In genomic region chr5:10303201-10303600, GRCh38 we compare ENCODE assay signal across 17 cellular contexts. TPM values are rescaled to one million over a fixed set of nuclear protein-coding genes. Genes with fewer than 3 reads are reported as not detected.
DNase-seq lines count a peak whose midpoint lies in the region; ATAC-seq and TF ChIP-seq lines count a peak whose summit lies in the region.
"Had no signal": no experiment of that assay in that cellular context is flagged by ENCODE, and none has a peak within 500 bp of the region (broad histone marks: within the 10 kb centered on the region; RNA-seq: fewer than 3 reads in every experiment).

No MANE protein-coding gene starts in this region.

- H3K4me1 Mint-ChIP-seq in CD8-positive, alpha-beta memory T cell: peaks cover 6 to 10% (median 7%) of the 10 kb centered on the region in 3 donors
- H3K4me1 Mint-ChIP-seq in T-helper 17 cell: peaks cover 8% of the 10 kb centered on the region

- H2AFZ ChIP-seq in hepatocyte: peak overlapping the region; percentile 4
- H2AFZ ChIP-seq in parathyroid adenoma: no peak overlapping the region

- no peak overlapping the region for H3K4me3 Mint-ChIP-seq in CD8-positive, alpha-beta memory T cell
- no peak overlapping the region for H3K4me3 Mint-ChIP-seq in T-helper 17 cell

- CTCF ChIA-PET in CD8-positive, alpha-beta memory T cell (lab: Charles Lee): interaction anchor here (1.0 kb wide), 1 partner anchor 54 kb away, joined by 3 read pairs; no protein-coding TSS in a partner anchor

- H3K79me2 ChIP-seq in hepatocyte: peaks cover 52% of the 10 kb centered on the region
- H3K79me2 ChIP-seq in parathyroid adenoma: peaks cover 8% of the 10 kb centered on the region

- H3K27me3 Mint-ChIP-seq in CD8-positive, alpha-beta memory T cell: peaks cover 6 to 24% of the 10 kb centered on the region in 2 donors
- H3K27me3 Mint-ChIP-seq in T-helper 17 cell: peaks cover 19% of the 10 kb centered on the region

- H3K4me2 ChIP-seq in hepatocyte (peak overlapping the region; percentile 29), parathyroid adenoma (ENCODE audit: low read length) (no peak overlapping the region)

- POLR2A ChIA-PET in CD8-positive, alpha-beta memory T cell (lab: Charles Lee): no interaction called here

- no peaks in the 10 kb centered on the region for H3K36me3 ChIP-seq in CD8-positive, alpha-beta memory T cell (ENCODE audit: insufficient read depth, low read length)
- H3K36me3 ChIP-seq in hepatocyte (replicated peaks; ENCODE audit: insufficient read depth, low read depth) (no peaks in the 10 kb centered on the region), parathyroid adenoma (ENCODE audit: control insufficient read depth, insufficient read depth, low read length) (no peaks in the 10 kb centered on the region)

- no peak overlapping the region for H3K27ac Mint-ChIP-seq in CD8-positive, alpha-beta memory T cell
- H3K27ac Mint-ChIP-seq in T-helper 17 cell: peak overlapping the region; percentile 62
- H3K27ac Mint-ChIP-seq: CD4-positive, CD25-positive, alpha-beta regulatory T cell had no signal

- 76% methylated on average over 2 of the region's 2 CpGs for WGBS in hepatocyte (ENCODE audit: low lambda C conversion rate, missing lambda C conversion rate)

- H3K36me3 Mint-ChIP-seq in CD8-positive, alpha-beta memory T cell: no peaks in the 10 kb centered on the region
- no peaks in the 10 kb centered on the region for H3K36me3 Mint-ChIP-seq in T-helper 17 cell (ENCODE audit: low read depth)
- H3K36me3 Mint-ChIP-seq: CD4-positive, CD25-positive, alpha-beta regulatory T cell had no signal

- ATAC-seq in T-helper 17 cell: no peak
- no peak for ATAC-seq in HG02870 (IDR thresholded peaks at IDR 0.05; ENCODE audit: unreplicated experiment)
- no peak for ATAC-seq in HG02884 (IDR thresholded peaks at IDR 0.05; ENCODE audit: unreplicated experiment)

- H3K27me3 ChIP-seq in CD8-positive, alpha-beta memory T cell (ENCODE audit: insufficient read depth, low read length, poor library complexity, severe bottlenecking): no peaks in the 10 kb centered on the region
- H3K27me3 ChIP-seq in hepatocyte: no peaks in the 10 kb centered on the region
- H3K27me3 ChIP-seq in parathyroid adenoma (ENCODE audit: control insufficient read depth, insufficient read depth, low read length): no peaks in the 10 kb centered on the region

- H3K4me3 ChIP-seq in CD8-positive, alpha-beta memory T cell (ENCODE audit: low read length): no peak overlapping the region
- H3K4me3 ChIP-seq in hepatocyte (no peak overlapping the region), parathyroid adenoma (ENCODE audit: low read depth, low read length) (no peak overlapping the region)

- no peak for DNase-seq in CD8-positive, alpha-beta memory T cell
- DNase-seq in T-helper 17 cell (no peak), hepatocyte (ENCODE audit: low spot score) (no peak), NCI-H345 treated with DMSO at 0.1 percent for 48 hours (lab: John Stamatoyannopoulos, UW; ENCODE audit: unreplicated experiment) (no peak)
- DNase-seq in stimulated activated CD4-positive, alpha-beta T cell treated with anti-CD3 and anti-CD28 coated beads, Interleukin-4, amount 100 ng/mL, for 1 hour: no peak
- DNase-seq: ACHN; Calu3; CD4-positive, CD25-positive, alpha-beta regulatory T cell; DND-41; GDM1; HCEC 1CT; NCI-H2107; NCI-H345; SHP77 treated with DMSO at 0.1 percent for 48 hours had no signal

- no peaks in the 10 kb centered on the region for H4K20me1 ChIP-seq in hepatocyte (ENCODE audit: insufficient read depth, poor library complexity, severe bottlenecking)

- peak overlapping the region; percentile 57 for H3K27ac ChIP-seq in CD8-positive, alpha-beta memory T cell (ENCODE audit: low read depth, low read length)
- H3K27ac ChIP-seq in hepatocyte (peak overlapping the region; percentile 88), parathyroid adenoma (peak overlapping the region; percentile 70)

- TF ChIP-seq CTCF in hepatocyte (IDR thresholded peaks at IDR 0.05; ENCODE audit: poor library complexity) (no peak), parathyroid adenoma (IDR thresholded peaks at IDR 0.05) (no peak)

- no peaks in the 10 kb centered on the region for H3K4me1 ChIP-seq in CD8-positive, alpha-beta memory T cell (ENCODE audit: insufficient read depth, low read length)
- H3K4me1 ChIP-seq in hepatocyte (ENCODE audit: insufficient read depth): peaks cover 33% of the 10 kb centered on the region
- H3K4me1 ChIP-seq in parathyroid adenoma: peaks cover 35% of the 10 kb centered on the region

- no peaks in the 10 kb centered on the region for H3K9me2 ChIP-seq in hepatocyte (replicated peaks; ENCODE audit: insufficient read depth)

- no peaks in the 10 kb centered on the region for H3K9me3 Mint-ChIP-seq in CD8-positive, alpha-beta memory T cell

- H3K9me3 ChIP-seq in CD8-positive, alpha-beta memory T cell (ENCODE audit: low read length): no peaks in the 10 kb centered on the region
- H3K9me3 ChIP-seq in T-helper 17 cell (ENCODE audit: control insufficient read depth, low read length, poor library complexity, severe bottlenecking): no peaks in the 10 kb centered on the region
- H3K9me3 ChIP-seq in hepatocyte (ENCODE audit: low read depth): no peaks in the 10 kb centered on the region
- no peaks in the 10 kb centered on the region for H3K9me3 ChIP-seq in parathyroid adenoma (ENCODE audit: control insufficient read depth, low read length)

- no peak overlapping the region for H3K9ac ChIP-seq in parathyroid adenoma

RNA-seq across cellular contexts. Expression of gene CMBL, which starts 4.5 kb away (rescaled TPM):
- 1 to 10 TPM; 3.7 to 3.8 TPM for total RNA-seq in CD8-positive, alpha-beta memory T cell
- polyA plus RNA-seq in CD8-positive, alpha-beta memory T cell: 0.97 TPM
- total RNA-seq in T-helper 17 cell: under 1 TPM; 0.22 to 0.39 TPM
- 15.5 and 20.8 TPM in 2 replicates for total RNA-seq in hepatocyte
- 16.7 and 24.1 TPM in 2 replicates for polyA plus RNA-seq in hepatocyte

RNA-seq across cellular contexts. Expression of gene MARCHF6, which starts 50.3 kb away (rescaled TPM):
- 100 to 1,000 TPM; 103 to 110 TPM for total RNA-seq in CD8-positive, alpha-beta memory T cell
- 54.2 TPM for polyA plus RNA-seq in CD8-positive, alpha-beta memory T cell
- 100 to 1,000 TPM; 156 to 198 TPM for total RNA-seq in T-helper 17 cell
- total RNA-seq in hepatocyte: 91.1 and 105 TPM in 2 replicates
- 70.9 and 89.6 TPM in 2 replicates for polyA plus RNA-seq in hepatocyte

RNA-seq across cellular contexts. Expression of gene CCT5, which starts 53.1 kb away (rescaled TPM):
- total RNA-seq in CD8-positive, alpha-beta memory T cell: 100 to 1,000 TPM; 532 to 537 TPM
- 228 TPM for polyA plus RNA-seq in CD8-positive, alpha-beta memory T cell
- total RNA-seq in T-helper 17 cell (10 to 100 TPM; 62.6 to 73.0 TPM), hepatocyte (282 and 288 TPM in 2 replicates)
- 182 and 203 TPM in 2 replicates for polyA plus RNA-seq in hepatocyte

RNA-seq across cellular contexts. Expression of gene ATPSCKMT, which starts 53.5 kb away (rescaled TPM):
- total RNA-seq in CD8-positive, alpha-beta memory T cell: 10 to 100 TPM; 30.6 to 32.5 TPM
- polyA plus RNA-seq in CD8-positive, alpha-beta memory T cell: 7.0 TPM
- total RNA-seq in T-helper 17 cell: 1 to 10 TPM; 6.1 to 6.5 TPM
- 32.3 and 33.8 TPM in 2 replicates for total RNA-seq in hepatocyte
- polyA plus RNA-seq in hepatocyte: 10.3 and 12.3 TPM in 2 replicates
